In the genomic region with DNA sequence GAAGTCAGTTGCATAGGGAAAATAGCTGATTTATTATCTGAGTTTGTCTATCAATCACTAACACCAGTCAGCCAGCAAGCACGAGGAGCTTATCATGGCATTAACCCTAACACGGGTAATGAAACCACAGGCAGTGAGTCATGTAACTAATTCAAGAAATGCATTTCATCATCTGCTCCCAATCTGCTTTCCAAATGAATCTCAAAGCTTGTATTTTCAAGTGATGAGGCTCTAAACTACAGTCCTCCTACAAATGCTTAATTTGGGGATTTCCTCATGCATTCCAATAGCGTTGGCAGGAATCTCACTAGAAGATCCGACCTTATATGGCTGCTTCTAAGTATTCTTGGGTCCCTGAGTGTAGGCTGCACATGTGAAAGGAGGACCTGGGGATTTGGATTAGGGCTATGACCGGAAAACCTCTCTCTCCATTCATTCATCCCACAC, we compare ENCODE assay signal across 8 cellular contexts.
DNase-seq lines count a peak whose midpoint lies in the region; ATAC-seq and TF ChIP-seq lines count a peak whose summit lies in the region.

No MANE protein-coding gene starts in this region.

- H3K36me3 ChIP-seq in BLaER1 treated with 17β-estradiol and CSF1 and Interleukin-3, amounts not matched to agents 10 nM and 100 nM, result no peaks in the 10 kb centered on the region
- no peaks in the 10 kb centered on the region for H3K36me3 ChIP-seq in HEK293 (ENCODE audit: control insufficient read depth in 2 of 2, insufficient read depth in 1 of 2, low read length in 2 of 2)
- H3K36me3 ChIP-seq in HAP-1 (replicated peaks), result no peaks in the 10 kb centered on the region

- no peak for TF ChIP-seq CTCF in HEK293 (tag by site-specific recombination; IDR thresholded peaks at IDR 0.05)

- no peak overlapping the region for H3K27ac Mint-ChIP-seq in T-helper 2 cell treated with Interferon-gamma antibody and Interleukin-4, amounts not matched to agents 5 μg/mL and 100 μg/mL, for 36 hours

- CTCF ChIA-PET in HEK293 (lab: Yijun Ruan, JAX), result no interaction called here

- H3K27me3 Mint-ChIP-seq in T-helper 2 cell treated with Interferon-gamma antibody and Interleukin-4, amounts not matched to agents 5 μg/mL and 100 μg/mL, for 36 hours (ENCODE audit: low read depth), result peaks cover 7% of the 10 kb centered on the region

- H3K9ac ChIP-seq in BLaER1 treated with 17β-estradiol and CSF1 and Interleukin-3, amounts not matched to agents 10 nM and 100 nM, result peak overlapping the region in 1 of 11 experiments; percentile 38; a peak in 1 of 22 replicates

- H3K36me3 Mint-ChIP-seq in T-helper 2 cell treated with Interferon-gamma antibody and Interleukin-4, amounts not matched to agents 5 μg/mL and 100 μg/mL, for 36 hours (ENCODE audit: low read depth), result no peaks in the 10 kb centered on the region

- no peaks in the 10 kb centered on the region for H3K27me3 ChIP-seq in BLaER1 treated with 17β-estradiol and CSF1 and Interleukin-3, amounts not matched to agents 10 nM and 100 nM
- no peaks in the 10 kb centered on the region; the same call in 1 of the 2 replicates for H3K27me3 ChIP-seq in HAP-1 (ENCODE audit: low read depth)

- no peak for ATAC-seq in GM19351 (IDR thresholded peaks at IDR 0.05; ENCODE audit: unreplicated experiment)

- H3K4me2 ChIP-seq in BLaER1 treated with 17β-estradiol and CSF1 and Interleukin-3, amounts not matched to agents 10 nM and 100 nM, result peak overlapping the region; percentile 13 to 84 (median 73); a peak in 20 of 22 replicates

- DNase-seq in T-helper 2 cell treated with Interferon-gamma antibody and Interleukin-4, amounts not matched to agents 5 μg/mL and 100 μg/mL, for 36 hours (ENCODE audit: low spot score), result peak; percentile 5
- DNase-seq in hepatic stellate cell (ENCODE audit: low spot score) (peak; percentile 66), HuH-7 (ENCODE audit: low spot score) (no peak), substantia nigra (lab: John Stamatoyannopoulos, UW) (no peak), HAP-1 (ENCODE audit: low spot score in 2 of 2) (no peak)

- no peaks in the 10 kb centered on the region for H3K9me3 ChIP-seq in BLaER1 treated with 17β-estradiol and CSF1 and Interleukin-3, amounts not matched to agents 10 nM and 100 nM (replicated peaks in 1 of 11)
- no peaks in the 10 kb centered on the region for H3K9me3 ChIP-seq in HEK293 (ENCODE audit: control insufficient read depth, insufficient read depth, low read depth, low read length)
- H3K9me3 ChIP-seq in HAP-1, result no peaks in the 10 kb centered on the region

- H3K4me1 ChIP-seq in BLaER1 treated with 17β-estradiol and CSF1 and Interleukin-3, amounts not matched to agents 10 nM and 100 nM, result peaks cover 12 to 71% (median 56%) of the 10 kb centered on the region in 10 experiments
- peaks cover 3% of the 10 kb centered on the region; the same call in 1 of the 2 replicates for H3K4me1 ChIP-seq in HEK293 (ENCODE audit: control insufficient read depth, insufficient read depth, low read length)
- no peaks in the 10 kb centered on the region for H3K4me1 ChIP-seq in HAP-1

- H3K9me3 Mint-ChIP-seq in T-helper 2 cell treated with Interferon-gamma antibody and Interleukin-4, amounts not matched to agents 5 μg/mL and 100 μg/mL, for 36 hours, result no peaks in the 10 kb centered on the region

- POLR2A ChIA-PET in HEK293 (lab: Yijun Ruan, JAX), result no interaction called here

- H4K20me1 ChIP-seq in BLaER1 treated with 17β-estradiol and CSF1 and Interleukin-3, amounts not matched to agents 10 nM and 100 nM, result no peaks in the 10 kb centered on the region

- H3K27ac ChIP-seq in BLaER1 treated with 17β-estradiol and CSF1 and Interleukin-3, amounts not matched to agents 10 nM and 100 nM, result peak overlapping the region in 9 of 11 experiments; percentile 14 to 66 (median 56); a peak in 16 of 22 replicates
- H3K27ac ChIP-seq in HEK293 (ENCODE audit: extremely low read depth, low read depth, low read length) (no peak overlapping the region), substantia nigra (ENCODE audit: low read depth, low read length, poor library complexity, severe bottlenecking) (no peak overlapping the region)

- no peak overlapping the region for H3K4me3 ChIP-seq in BLaER1 treated with 17β-estradiol and CSF1 and Interleukin-3, amounts not matched to agents 10 nM and 100 nM
- H3K4me3 ChIP-seq in HEK293 (ENCODE audit: low read depth, low read length), result no peak overlapping the region
- H3K4me3 ChIP-seq in HAP-1, result no peak overlapping the region

- H3K4me3 Mint-ChIP-seq in T-helper 2 cell treated with Interferon-gamma antibody and Interleukin-4, amounts not matched to agents 5 μg/mL and 100 μg/mL, for 36 hours, result no peak overlapping the region

- H3K4me1 Mint-ChIP-seq in T-helper 2 cell treated with Interferon-gamma antibody and Interleukin-4, amounts not matched to agents 5 μg/mL and 100 μg/mL, for 36 hours (ENCODE audit: low read depth), result peaks cover 3% of the 10 kb centered on the region

- in situ Hi-C loops in HAP-1 (cut with MboI; ENCODE audit: low sequenced_read_pairs), result no loop called here

TF ChIP-seq in HEK293, 187 proteins besides CTCF, POLR2A, EP300 and RAD21 (continues in another document):
- TF ChIP-seq ZNF747 (tag by site-specific recombination; IDR thresholded peaks at IDR 0.05) (no peak), ZNF837 (tag by site-specific recombination; IDR thresholded peaks at IDR 0.05) (no peak), KLF10 (tag by site-specific recombination; IDR thresholded peaks at IDR 0.05) (no peak), ZNF292 (tag by site-specific recombination; IDR thresholded peaks at IDR 0.05; ENCODE audit: borderline replicate concordance, low read depth) (no peak), YY2 (tag by site-specific recombination; IDR thresholded peaks at IDR 0.05) (no peak), KLF8 (tag by site-specific recombination; IDR thresholded peaks at IDR 0.05) (no peak), ZNF660 (tag by site-specific recombination; IDR thresholded peaks at IDR 0.05) (peak; percentile 52; the same call in 1 of the 2 replicates), ZNF664 (tag by site-specific recombination; IDR thresholded peaks at IDR 0.05) (no peak), ZEB2 (tag by site-specific recombination; IDR thresholded peaks at IDR 0.05) (peak; percentile 83), EGR2 (tag by site-specific recombination; IDR thresholded peaks at IDR 0.05; ENCODE audit: low read depth) (no peak)
- TF ChIP-seq, protein P1, sequence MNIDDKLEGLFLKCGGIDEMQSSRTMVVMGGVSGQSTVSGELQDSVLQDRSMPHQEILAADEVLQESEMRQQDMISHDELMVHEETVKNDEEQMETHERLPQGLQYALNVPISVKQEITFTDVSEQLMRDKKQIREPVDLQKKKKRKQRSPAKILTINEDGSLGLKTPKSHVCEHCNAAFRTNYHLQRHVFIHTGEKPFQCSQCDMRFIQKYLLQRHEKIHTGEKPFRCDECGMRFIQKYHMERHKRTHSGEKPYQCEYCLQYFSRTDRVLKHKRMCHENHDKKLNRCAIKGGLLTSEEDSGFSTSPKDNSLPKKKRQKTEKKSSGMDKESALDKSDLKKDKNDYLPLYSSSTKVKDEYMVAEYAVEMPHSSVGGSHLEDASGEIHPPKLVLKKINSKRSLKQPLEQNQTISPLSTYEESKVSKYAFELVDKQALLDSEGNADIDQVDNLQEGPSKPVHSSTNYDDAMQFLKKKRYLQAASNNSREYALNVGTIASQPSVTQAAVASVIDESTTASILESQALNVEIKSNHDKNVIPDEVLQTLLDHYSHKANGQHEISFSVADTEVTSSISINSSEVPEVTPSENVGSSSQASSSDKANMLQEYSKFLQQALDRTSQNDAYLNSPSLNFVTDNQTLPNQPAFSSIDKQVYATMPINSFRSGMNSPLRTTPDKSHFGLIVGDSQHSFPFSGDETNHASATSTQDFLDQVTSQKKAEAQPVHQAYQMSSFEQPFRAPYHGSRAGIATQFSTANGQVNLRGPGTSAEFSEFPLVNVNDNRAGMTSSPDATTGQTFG (tag by site-specific recombination; IDR thresholded peaks at IDR 0.05; ENCODE audit: borderline replicate concordance), result no peak
- TF ChIP-seq, protein P2, sequence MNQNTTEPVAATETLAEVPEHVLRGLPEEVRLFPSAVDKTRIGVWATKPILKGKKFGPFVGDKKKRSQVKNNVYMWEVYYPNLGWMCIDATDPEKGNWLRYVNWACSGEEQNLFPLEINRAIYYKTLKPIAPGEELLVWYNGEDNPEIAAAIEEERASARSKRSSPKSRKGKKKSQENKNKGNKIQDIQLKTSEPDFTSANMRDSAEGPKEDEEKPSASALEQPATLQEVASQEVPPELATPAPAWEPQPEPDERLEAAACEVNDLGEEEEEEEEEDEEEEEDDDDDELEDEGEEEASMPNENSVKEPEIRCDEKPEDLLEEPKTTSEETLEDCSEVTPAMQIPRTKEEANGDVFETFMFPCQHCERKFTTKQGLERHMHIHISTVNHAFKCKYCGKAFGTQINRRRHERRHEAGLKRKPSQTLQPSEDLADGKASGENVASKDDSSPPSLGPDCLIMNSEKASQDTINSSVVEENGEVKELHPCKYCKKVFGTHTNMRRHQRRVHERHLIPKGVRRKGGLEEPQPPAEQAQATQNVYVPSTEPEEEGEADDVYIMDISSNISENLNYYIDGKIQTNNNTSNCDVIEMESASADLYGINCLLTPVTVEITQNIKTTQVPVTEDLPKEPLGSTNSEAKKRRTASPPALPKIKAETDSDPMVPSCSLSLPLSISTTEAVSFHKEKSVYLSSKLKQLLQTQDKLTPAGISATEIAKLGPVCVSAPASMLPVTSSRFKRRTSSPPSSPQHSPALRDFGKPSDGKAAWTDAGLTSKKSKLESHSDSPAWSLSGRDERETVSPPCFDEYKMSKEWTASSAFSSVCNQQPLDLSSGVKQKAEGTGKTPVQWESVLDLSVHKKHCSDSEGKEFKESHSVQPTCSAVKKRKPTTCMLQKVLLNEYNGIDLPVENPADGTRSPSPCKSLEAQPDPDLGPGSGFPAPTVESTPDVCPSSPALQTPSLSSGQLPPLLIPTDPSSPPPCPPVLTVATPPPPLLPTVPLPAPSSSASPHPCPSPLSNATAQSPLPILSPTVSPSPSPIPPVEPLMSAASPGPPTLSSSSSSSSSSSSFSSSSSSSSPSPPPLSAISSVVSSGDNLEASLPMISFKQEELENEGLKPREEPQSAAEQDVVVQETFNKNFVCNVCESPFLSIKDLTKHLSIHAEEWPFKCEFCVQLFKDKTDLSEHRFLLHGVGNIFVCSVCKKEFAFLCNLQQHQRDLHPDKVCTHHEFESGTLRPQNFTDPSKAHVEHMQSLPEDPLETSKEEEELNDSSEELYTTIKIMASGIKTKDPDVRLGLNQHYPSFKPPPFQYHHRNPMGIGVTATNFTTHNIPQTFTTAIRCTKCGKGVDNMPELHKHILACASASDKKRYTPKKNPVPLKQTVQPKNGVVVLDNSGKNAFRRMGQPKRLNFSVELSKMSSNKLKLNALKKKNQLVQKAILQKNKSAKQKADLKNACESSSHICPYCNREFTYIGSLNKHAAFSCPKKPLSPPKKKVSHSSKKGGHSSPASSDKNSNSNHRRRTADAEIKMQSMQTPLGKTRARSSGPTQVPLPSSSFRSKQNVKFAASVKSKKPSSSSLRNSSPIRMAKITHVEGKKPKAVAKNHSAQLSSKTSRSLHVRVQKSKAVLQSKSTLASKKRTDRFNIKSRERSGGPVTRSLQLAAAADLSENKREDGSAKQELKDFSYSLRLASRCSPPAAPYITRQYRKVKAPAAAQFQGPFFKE (tag by site-specific recombination; IDR thresholded peaks at IDR 0.05; ENCODE audit: borderline replicate concordance), result no peak

Comparison
In these comparisons a context has a peak if more than half of its experiments do, and no peak if none do; other contexts are left out.
1. H3K27ac ChIP-seq: peak in BLaER1 treated with 17β-estradiol and CSF1 and Interleukin-3, amounts not matched to agents 10 nM and 100 nM (9 of 11); none in HEK293 (single experiment) and substantia nigra (single experiment).
2. DNase-seq: peak in T-helper 2 cell treated with Interferon-gamma antibody and Interleukin-4, amounts not matched to agents 5 μg/mL and 100 μg/mL, for 36 hours (single experiment) and hepatic stellate cell (single experiment); none in HuH-7 (single experiment), substantia nigra (0 of 49) and HAP-1 (0 of 2).